In the genomic region with DNA sequence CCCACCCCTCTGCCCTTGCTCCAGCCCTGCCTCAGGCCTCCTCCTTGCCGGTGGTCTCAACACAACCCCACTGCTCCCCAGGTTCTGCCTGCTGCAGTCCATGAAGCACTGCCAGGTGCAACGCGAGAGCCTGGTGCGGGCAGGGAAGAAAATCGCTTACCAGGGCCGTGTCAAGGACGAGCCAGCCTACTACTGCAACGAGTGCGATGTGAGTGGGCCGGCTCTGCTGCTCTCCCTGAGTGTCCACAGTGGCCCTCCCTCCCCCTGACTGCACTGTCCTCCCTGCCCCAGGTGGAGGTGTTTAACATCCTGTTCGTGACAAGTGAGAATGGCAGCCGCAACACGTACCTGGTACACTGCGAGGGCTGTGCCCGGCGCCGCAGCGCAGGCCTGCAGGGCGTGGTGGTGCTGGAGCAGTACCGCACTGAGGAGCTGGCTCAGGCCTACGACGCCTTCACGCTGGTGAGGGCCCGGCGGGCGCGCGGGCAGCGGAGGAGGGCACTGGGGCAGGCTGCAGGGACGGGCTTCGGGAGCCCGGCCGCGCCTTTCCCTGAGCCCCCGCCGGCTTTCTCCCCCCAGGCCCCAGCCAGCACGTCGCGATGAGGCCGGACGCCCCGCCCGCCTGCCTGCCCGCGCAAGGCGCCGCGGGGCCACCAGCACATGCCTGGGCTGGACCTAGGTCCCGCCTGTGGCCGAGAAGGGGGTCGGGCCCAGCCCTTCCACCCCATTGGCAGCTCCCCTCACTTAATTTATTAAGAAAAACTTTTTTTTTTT, we compare ENCODE assay signal across 18 cellular contexts. TPM values are rescaled to one million over a fixed set of nuclear protein-coding genes. Genes with fewer than 3 reads are reported as not detected.
DNase-seq lines count a peak whose midpoint lies in the region; ATAC-seq and TF ChIP-seq lines count a peak whose summit lies in the region.
"Had no signal": no experiment of that assay in that cellular context is flagged by ENCODE, and none has a peak within 500 bp of the region (broad histone marks: within the 10 kb centered on the region; RNA-seq: fewer than 3 reads in every experiment).

No MANE protein-coding gene starts in this region.

- no peak for TF ChIP-seq CTCF in activated CD8-positive, alpha-beta T cell treated with anti-CD3 and anti-CD28 coated beads for 36 hours (IDR thresholded peaks at IDR 0.05)
- TF ChIP-seq CTCF in A673 (conservative IDR thresholded peaks at IDR 0.05; ENCODE audit: low read depth, low read length): no peak

- DNase-seq in activated CD8-positive, alpha-beta T cell treated with anti-CD3 and anti-CD28 coated beads for 36 hours: peak; percentile 3
- no peak for DNase-seq in activated CD8-positive, alpha-beta T cell treated with anti-CD3 and anti-CD28 coated beads, Interleukin-2, amount 10 ng/mL, durations not matched to agents 7 days and 5 days
- DNase-seq in posterior vena cava (ENCODE audit: low spot score) (peak; percentile 80), A673 (ENCODE audit: low spot score) (no peak)
- DNase-seq: ACHN; activated B cell treated with CpG ODN at 0.5 μM for 24 hours; activated naive CD4-positive, alpha-beta T cell treated with Interleukin-2 at 50 U/mL for 16 hours; Calu3; left lung; NCI-H2227 treated with DMSO at 0.1 percent for 48 hours had no signal

- H3K4me1 ChIP-seq in HUES6 (ENCODE audit: control insufficient read depth, insufficient read depth, low read length): peaks cover 23% of the 10 kb centered on the region
- peaks cover 4% of the 10 kb centered on the region for H3K4me1 ChIP-seq in iPS-15b (ENCODE audit: control insufficient read depth, insufficient read depth, low read length)
- H3K4me1 ChIP-seq in A673 (ENCODE audit: insufficient read depth, low read length, poor library complexity, severe bottlenecking): peaks cover 10% of the 10 kb centered on the region

- H3K9me3 ChIP-seq in HUES6 (ENCODE audit: control insufficient read depth, insufficient read depth, low read depth, low read length) (no peaks in the 10 kb centered on the region), iPS-15b (ENCODE audit: control insufficient read depth, insufficient read depth, low read length) (no peaks in the 10 kb centered on the region), A673 (ENCODE audit: low read depth, low read length, poor library complexity, severe bottlenecking) (no peaks in the 10 kb centered on the region)
- H3K9me3 ChIP-seq: left lung had no signal

- no peak overlapping the region for H3K27ac Mint-ChIP-seq in activated CD8-positive, alpha-beta T cell treated with anti-CD3 and anti-CD28 coated beads for 36 hours
- H3K27ac Mint-ChIP-seq in activated CD8-positive, alpha-beta T cell treated with anti-CD3 and anti-CD28 coated beads, Interleukin-2, amount 10 ng/mL, durations not matched to agents 7 days and 5 days: no peak overlapping the region
- no peak overlapping the region for H3K27ac Mint-ChIP-seq in activated T-helper 17 cell treated with anti-CD3 and anti-CD28 coated beads, Interleukin-2, amount 50 U/mL, for 72 hours

- no peak overlapping the region for H3K27ac ChIP-seq in HUES6 (ENCODE audit: low read depth, low read length)
- no peak overlapping the region for H3K27ac ChIP-seq in A673 (ENCODE audit: low read depth, low read length, poor library complexity, severe bottlenecking)
- H3K27ac ChIP-seq: cardiac muscle cell, left lung, skin epidermis had no signal

- peaks cover 47% of the 10 kb centered on the region for H3K36me3 Mint-ChIP-seq in activated CD8-positive, alpha-beta T cell treated with anti-CD3 and anti-CD28 coated beads for 36 hours (ENCODE audit: low read depth)
- peaks cover 10% of the 10 kb centered on the region for H3K36me3 Mint-ChIP-seq in activated CD8-positive, alpha-beta T cell treated with anti-CD3 and anti-CD28 coated beads, Interleukin-2, amount 10 ng/mL, durations not matched to agents 7 days and 5 days (ENCODE audit: low read depth)
- peaks cover 51% of the 10 kb centered on the region for H3K36me3 Mint-ChIP-seq in activated T-helper 17 cell treated with anti-CD3 and anti-CD28 coated beads, Interleukin-2, amount 50 U/mL, for 72 hours (ENCODE audit: low read depth)

- peaks cover 45% of the 10 kb centered on the region for H3K4me1 Mint-ChIP-seq in activated CD8-positive, alpha-beta T cell treated with anti-CD3 and anti-CD28 coated beads for 36 hours (ENCODE audit: low read depth)
- H3K4me1 Mint-ChIP-seq in activated CD8-positive, alpha-beta T cell treated with anti-CD3 and anti-CD28 coated beads, Interleukin-2, amount 10 ng/mL, durations not matched to agents 7 days and 5 days (ENCODE audit: low read depth): peaks cover 24% of the 10 kb centered on the region
- H3K4me1 Mint-ChIP-seq in activated T-helper 17 cell treated with anti-CD3 and anti-CD28 coated beads, Interleukin-2, amount 50 U/mL, for 72 hours: peaks cover 10% of the 10 kb centered on the region

- H3K36me3 ChIP-seq in HUES6 (ENCODE audit: control insufficient read depth, insufficient read depth, low read length) (peaks cover 26% of the 10 kb centered on the region; the same call in 1 of the 2 replicates), iPS-15b (ENCODE audit: control insufficient read depth, insufficient read depth, low read length) (peaks cover 9% of the 10 kb centered on the region), A673 (ENCODE audit: insufficient read depth, low read length, poor library complexity, severe bottlenecking) (peaks cover 57% of the 10 kb centered on the region)

- peak overlapping the region; percentile 19; the same call in 1 of the 2 replicates for H3K4me3 ChIP-seq in HUES6 (ENCODE audit: low read depth, low read length)
- peak overlapping the region; percentile 39 for H3K4me3 ChIP-seq in iPS-15b (ENCODE audit: low read depth, low read length)
- no peak overlapping the region for H3K4me3 ChIP-seq in A673 (ENCODE audit: low read depth, low read length, poor library complexity, severe bottlenecking)
- H3K4me3 ChIP-seq: cardiac muscle cell, left lung, skin epidermis had no signal

- BruUV-seq in A673 (replicated peaks; lab: Mats Ljungman, UMichigan): no TSS peak

- H3K9ac ChIP-seq in HUES6 (ENCODE audit: low read length): no peak overlapping the region
- no peak overlapping the region for H3K9ac ChIP-seq in iPS-15b (ENCODE audit: low read depth, low read length)

- no peak for ATAC-seq in activated CD8-positive, alpha-beta T cell treated with anti-CD3 and anti-CD28 coated beads for 36 hours
- ATAC-seq in activated CD8-positive, alpha-beta T cell treated with anti-CD3 and anti-CD28 coated beads, Interleukin-2, amount 10 ng/mL, durations not matched to agents 7 days and 5 days: no peak
- ATAC-seq in activated T-helper 17 cell treated with anti-CD3 and anti-CD28 coated beads, Interleukin-2, amount 50 U/mL, for 72 hours (replicated peaks): no peak
- ATAC-seq in GM21528 (IDR thresholded peaks at IDR 0.05; ENCODE audit: low FRiP score, unreplicated experiment): no peak
- ATAC-seq: HCT116, left lung had no signal

- H3K27me3 Mint-ChIP-seq in activated CD8-positive, alpha-beta T cell treated with anti-CD3 and anti-CD28 coated beads for 36 hours: no peaks in the 10 kb centered on the region
- H3K27me3 Mint-ChIP-seq in activated CD8-positive, alpha-beta T cell treated with anti-CD3 and anti-CD28 coated beads, Interleukin-2, amount 10 ng/mL, durations not matched to agents 7 days and 5 days (ENCODE audit: low read depth): no peaks in the 10 kb centered on the region
- H3K27me3 Mint-ChIP-seq in activated T-helper 17 cell treated with anti-CD3 and anti-CD28 coated beads, Interleukin-2, amount 50 U/mL, for 72 hours: no peaks in the 10 kb centered on the region
- H3K27me3 Mint-ChIP-seq: activated B cell treated with CpG ODN at 0.5 μM for 24 hours had no signal

- intact Hi-C loops in activated CD8-positive, alpha-beta T cell treated with anti-CD3 and anti-CD28 coated beads for 36 hours (cut with micrococcal nuclease): loop anchor here (10.0 kb wide), 1 partner anchor 278 kb away; a partner anchor contains a TSS
- intact Hi-C loops in posterior vena cava (cut with DNase I): loop anchor here (2.0 to 10.0 kb wide), 2 partner anchors 38 to 108 kb away; no protein-coding TSS in a partner anchor
- intact Hi-C loops in A673 (cut with micrococcal nuclease; ENCODE audit: unreplicated experiment): no loop called here

- CTCF ChIA-PET in activated CD8-positive, alpha-beta T cell treated with anti-CD3 and anti-CD28 coated beads for 36 hours (lab: Charles Lee): no interaction called here
- CTCF ChIA-PET in activated CD8-positive, alpha-beta T cell treated with anti-CD3 and anti-CD28 coated beads, Interleukin-2, amount 10 ng/mL, durations not matched to agents 7 days and 5 days (lab: Charles Lee): no interaction called here
- CTCF ChIA-PET in A673 (lab: Charles Lee): no interaction called here

- H3K4me3 Mint-ChIP-seq in activated CD8-positive, alpha-beta T cell treated with anti-CD3 and anti-CD28 coated beads for 36 hours: no peak overlapping the region
- no peak overlapping the region for H3K4me3 Mint-ChIP-seq in activated CD8-positive, alpha-beta T cell treated with anti-CD3 and anti-CD28 coated beads, Interleukin-2, amount 10 ng/mL, durations not matched to agents 7 days and 5 days
- no peak overlapping the region for H3K4me3 Mint-ChIP-seq in activated T-helper 17 cell treated with anti-CD3 and anti-CD28 coated beads, Interleukin-2, amount 50 U/mL, for 72 hours
- H3K4me3 Mint-ChIP-seq: activated B cell treated with CpG ODN at 0.5 μM for 24 hours had no signal

- peaks cover 47% of the 10 kb centered on the region for H3K27me3 ChIP-seq in HUES6 (ENCODE audit: control insufficient read depth, insufficient read depth, low read length)
- H3K27me3 ChIP-seq in iPS-15b (ENCODE audit: control insufficient read depth, insufficient read depth, low read length): peaks cover 52% of the 10 kb centered on the region
- H3K27me3 ChIP-seq in A673 (replicated peaks; ENCODE audit: insufficient read depth, low read depth, low read length, poor library complexity): no peaks in the 10 kb centered on the region
- H3K27me3 ChIP-seq: cardiac muscle cell, left lung had no signal

- POLR2A ChIA-PET in activated CD8-positive, alpha-beta T cell treated with anti-CD3 and anti-CD28 coated beads for 36 hours (lab: Charles Lee): interaction anchor here (1.2 kb wide), 1 partner anchor 8 kb away, joined by 5 read pairs; no protein-coding TSS in a partner anchor
- POLR2A ChIA-PET in activated CD8-positive, alpha-beta T cell treated with anti-CD3 and anti-CD28 coated beads, Interleukin-2, amount 10 ng/mL, durations not matched to agents 7 days and 5 days (lab: Charles Lee): no interaction called here
- POLR2A ChIA-PET in A673 (lab: Charles Lee; ENCODE audit: low non-redundant PET): no interaction called here

- no peaks in the 10 kb centered on the region for H3K9me3 Mint-ChIP-seq in activated CD8-positive, alpha-beta T cell treated with anti-CD3 and anti-CD28 coated beads for 36 hours
- no peaks in the 10 kb centered on the region for H3K9me3 Mint-ChIP-seq in activated CD8-positive, alpha-beta T cell treated with anti-CD3 and anti-CD28 coated beads, Interleukin-2, amount 10 ng/mL, durations not matched to agents 7 days and 5 days (ENCODE audit: insufficient read depth)
- H3K9me3 Mint-ChIP-seq in activated T-helper 17 cell treated with anti-CD3 and anti-CD28 coated beads, Interleukin-2, amount 50 U/mL, for 72 hours: no peaks in the 10 kb centered on the region
- H3K9me3 Mint-ChIP-seq: activated B cell treated with CpG ODN at 0.5 μM for 24 hours, neural crest cell had no signal

RNA-seq across cellular contexts. Expression of a gene that starts 1.8 kb away (rescaled TPM):
- total RNA-seq in activated CD8-positive, alpha-beta T cell treated with anti-CD3 and anti-CD28 coated beads for 36 hours: 1 to 10 TPM; 2.4 to 2.9 TPM
- total RNA-seq in activated CD8-positive, alpha-beta T cell treated with anti-CD3 and anti-CD28 coated beads, Interleukin-2, amount 10 ng/mL, durations not matched to agents 7 days and 5 days: 1 to 10 TPM in 1 of 2 experiments, under 1 TPM in 1; 0.87 to 1.2 TPM
- total RNA-seq in posterior vena cava (10 to 100 TPM; 17.5 to 26.1 TPM), A673 (2021) (1.7 and 3.0 TPM in 2 replicates)
- 1 to 10 TPM; 1.6 to 3.2 TPM for total RNA-seq in activated T-helper 17 cell treated with anti-CD3 and anti-CD28 coated beads, Interleukin-2, amount 50 U/mL, for 72 hours

RNA-seq across cellular contexts. Expression of a gene that starts 4.3 kb away (rescaled TPM):
- total RNA-seq in activated CD8-positive, alpha-beta T cell treated with anti-CD3 and anti-CD28 coated beads for 36 hours: 10 to 100 TPM; 72.8 to 77.2 TPM
- total RNA-seq in activated CD8-positive, alpha-beta T cell treated with anti-CD3 and anti-CD28 coated beads, Interleukin-2, amount 10 ng/mL, durations not matched to agents 7 days and 5 days: 10 to 100 TPM; 92.7 to 93.1 TPM
- total RNA-seq in posterior vena cava (10 to 100 TPM; 65.2 to 79.7 TPM), A673 (2021) (64.3 and 67.7 TPM in 2 replicates)
- total RNA-seq in activated T-helper 17 cell treated with anti-CD3 and anti-CD28 coated beads, Interleukin-2, amount 50 U/mL, for 72 hours: 100 to 1,000 TPM in 1 of 2 donors, 10 to 100 TPM in 1; 61.3 to 111 TPM

RNA-seq across cellular contexts. Expression of a gene that starts 4.7 kb away (rescaled TPM):
- total RNA-seq in activated CD8-positive, alpha-beta T cell treated with anti-CD3 and anti-CD28 coated beads for 36 hours: 10 to 100 TPM; 13.5 to 16.2 TPM
- total RNA-seq in activated CD8-positive, alpha-beta T cell treated with anti-CD3 and anti-CD28 coated beads, Interleukin-2, amount 10 ng/mL, durations not matched to agents 7 days and 5 days: 10 to 100 TPM in 1 of 2 experiments, 1 to 10 TPM in 1; 9.8 to 11.2 TPM
- total RNA-seq in posterior vena cava (1 to 10 TPM; 8.9 TPM), A673 (2021) (16.9 and 18.7 TPM in 2 replicates)
- 10 to 100 TPM; 14.8 to 19.4 TPM for total RNA-seq in activated T-helper 17 cell treated with anti-CD3 and anti-CD28 coated beads, Interleukin-2, amount 50 U/mL, for 72 hours

RNA-seq across cellular contexts. Expression of a gene that starts 19.1 kb away (rescaled TPM):
- total RNA-seq in activated CD8-positive, alpha-beta T cell treated with anti-CD3 and anti-CD28 coated beads for 36 hours: 10 to 100 TPM; 49.2 to 53.8 TPM
- 10 to 100 TPM; 12.4 to 12.6 TPM for total RNA-seq in activated CD8-positive, alpha-beta T cell treated with anti-CD3 and anti-CD28 coated beads, Interleukin-2, amount 10 ng/mL, durations not matched to agents 7 days and 5 days
- 10 to 100 TPM; 21.0 to 29.0 TPM for total RNA-seq in posterior vena cava
- total RNA-seq in activated T-helper 17 cell treated with anti-CD3 and anti-CD28 coated beads, Interleukin-2, amount 50 U/mL, for 72 hours: 10 to 100 TPM; 33.7 to 93.3 TPM
- total RNA-seq in A673 (2021): 46.8 and 51.1 TPM in 2 replicates

RNA-seq across cellular contexts. Expression of a gene that starts 35.5 kb away (rescaled TPM):
- 100 to 1,000 TPM; 130 to 139 TPM for total RNA-seq in activated CD8-positive, alpha-beta T cell treated with anti-CD3 and anti-CD28 coated beads for 36 hours
- total RNA-seq in activated CD8-positive, alpha-beta T cell treated with anti-CD3 and anti-CD28 coated beads, Interleukin-2, amount 10 ng/mL, durations not matched to agents 7 days and 5 days: 100 to 1,000 TPM; 125 to 129 TPM
- total RNA-seq in posterior vena cava: 100 to 1,000 TPM in 1 of 2 donors, 10 to 100 TPM in 1; 67.4 to 105 TPM
- 100 to 1,000 TPM; 154 to 217 TPM for total RNA-seq in activated T-helper 17 cell treated with anti-CD3 and anti-CD28 coated beads, Interleukin-2, amount 50 U/mL, for 72 hours
- total RNA-seq in A673 (2021): 249 and 264 TPM in 2 replicates

Comparison
In these comparisons a context has a peak if more than half of its experiments do, and no peak if none do; other contexts are left out.
1. DNase-seq: peak in activated CD8-positive, alpha-beta T cell treated with anti-CD3 and anti-CD28 coated beads for 36 hours (single experiment) and posterior vena cava (single experiment); none in activated CD8-positive, alpha-beta T cell treated with anti-CD3 and anti-CD28 coated beads, Interleukin-2, amount 10 ng/mL, durations not matched to agents 7 days and 5 days (single experiment) and A673 (single experiment).